Comparison of ENCODE assay signal across 1 cellular context in genomic region chr3:123066896-123067688, GRCh38.
TF ChIP-seq lines count a peak whose summit lies in the region.

Gene PDIA5, plus strand, starts transcription at chr3:123067025. Its CDS starts 140 bp downstream, at chr3:123067165.

TF ChIP-seq in K562, 482 proteins besides CTCF, POLR2A, EP300 and RAD21 (continued from another document and continues in another):
- TF ChIP-seq, protein P1, sequence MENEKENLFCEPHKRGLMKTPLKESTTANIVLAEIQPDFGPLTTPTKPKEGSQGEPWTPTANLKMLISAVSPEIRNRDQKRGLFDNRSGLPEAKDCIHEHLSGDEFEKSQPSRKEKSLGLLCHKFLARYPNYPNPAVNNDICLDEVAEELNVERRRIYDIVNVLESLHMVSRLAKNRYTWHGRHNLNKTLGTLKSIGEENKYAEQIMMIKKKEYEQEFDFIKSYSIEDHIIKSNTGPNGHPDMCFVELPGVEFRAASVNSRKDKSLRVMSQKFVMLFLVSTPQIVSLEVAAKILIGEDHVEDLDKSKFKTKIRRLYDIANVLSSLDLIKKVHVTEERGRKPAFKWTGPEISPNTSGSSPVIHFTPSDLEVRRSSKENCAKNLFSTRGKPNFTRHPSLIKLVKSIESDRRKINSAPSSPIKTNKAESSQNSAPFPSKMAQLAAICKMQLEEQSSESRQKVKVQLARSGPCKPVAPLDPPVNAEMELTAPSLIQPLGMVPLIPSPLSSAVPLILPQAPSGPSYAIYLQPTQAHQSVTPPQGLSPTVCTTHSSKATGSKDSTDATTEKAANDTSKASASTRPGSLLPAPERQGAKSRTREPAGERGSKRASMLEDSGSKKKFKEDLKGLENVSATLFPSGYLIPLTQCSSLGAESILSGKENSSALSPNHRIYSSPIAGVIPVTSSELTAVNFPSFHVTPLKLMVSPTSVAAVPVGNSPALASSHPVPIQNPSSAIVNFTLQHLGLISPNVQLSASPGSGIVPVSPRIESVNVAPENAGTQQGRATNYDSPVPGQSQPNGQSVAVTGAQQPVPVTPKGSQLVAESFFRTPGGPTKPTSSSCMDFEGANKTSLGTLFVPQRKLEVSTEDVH (IDR thresholded peaks at IDR 0.05; ENCODE audit: low read depth, partially characterized antibody): no peak
- no peak for TF ChIP-seq ESRRB (CRISPR knock-in tag; IDR thresholded peaks at IDR 0.05; ENCODE audit: borderline replicate concordance)
- TF ChIP-seq, protein P2, sequence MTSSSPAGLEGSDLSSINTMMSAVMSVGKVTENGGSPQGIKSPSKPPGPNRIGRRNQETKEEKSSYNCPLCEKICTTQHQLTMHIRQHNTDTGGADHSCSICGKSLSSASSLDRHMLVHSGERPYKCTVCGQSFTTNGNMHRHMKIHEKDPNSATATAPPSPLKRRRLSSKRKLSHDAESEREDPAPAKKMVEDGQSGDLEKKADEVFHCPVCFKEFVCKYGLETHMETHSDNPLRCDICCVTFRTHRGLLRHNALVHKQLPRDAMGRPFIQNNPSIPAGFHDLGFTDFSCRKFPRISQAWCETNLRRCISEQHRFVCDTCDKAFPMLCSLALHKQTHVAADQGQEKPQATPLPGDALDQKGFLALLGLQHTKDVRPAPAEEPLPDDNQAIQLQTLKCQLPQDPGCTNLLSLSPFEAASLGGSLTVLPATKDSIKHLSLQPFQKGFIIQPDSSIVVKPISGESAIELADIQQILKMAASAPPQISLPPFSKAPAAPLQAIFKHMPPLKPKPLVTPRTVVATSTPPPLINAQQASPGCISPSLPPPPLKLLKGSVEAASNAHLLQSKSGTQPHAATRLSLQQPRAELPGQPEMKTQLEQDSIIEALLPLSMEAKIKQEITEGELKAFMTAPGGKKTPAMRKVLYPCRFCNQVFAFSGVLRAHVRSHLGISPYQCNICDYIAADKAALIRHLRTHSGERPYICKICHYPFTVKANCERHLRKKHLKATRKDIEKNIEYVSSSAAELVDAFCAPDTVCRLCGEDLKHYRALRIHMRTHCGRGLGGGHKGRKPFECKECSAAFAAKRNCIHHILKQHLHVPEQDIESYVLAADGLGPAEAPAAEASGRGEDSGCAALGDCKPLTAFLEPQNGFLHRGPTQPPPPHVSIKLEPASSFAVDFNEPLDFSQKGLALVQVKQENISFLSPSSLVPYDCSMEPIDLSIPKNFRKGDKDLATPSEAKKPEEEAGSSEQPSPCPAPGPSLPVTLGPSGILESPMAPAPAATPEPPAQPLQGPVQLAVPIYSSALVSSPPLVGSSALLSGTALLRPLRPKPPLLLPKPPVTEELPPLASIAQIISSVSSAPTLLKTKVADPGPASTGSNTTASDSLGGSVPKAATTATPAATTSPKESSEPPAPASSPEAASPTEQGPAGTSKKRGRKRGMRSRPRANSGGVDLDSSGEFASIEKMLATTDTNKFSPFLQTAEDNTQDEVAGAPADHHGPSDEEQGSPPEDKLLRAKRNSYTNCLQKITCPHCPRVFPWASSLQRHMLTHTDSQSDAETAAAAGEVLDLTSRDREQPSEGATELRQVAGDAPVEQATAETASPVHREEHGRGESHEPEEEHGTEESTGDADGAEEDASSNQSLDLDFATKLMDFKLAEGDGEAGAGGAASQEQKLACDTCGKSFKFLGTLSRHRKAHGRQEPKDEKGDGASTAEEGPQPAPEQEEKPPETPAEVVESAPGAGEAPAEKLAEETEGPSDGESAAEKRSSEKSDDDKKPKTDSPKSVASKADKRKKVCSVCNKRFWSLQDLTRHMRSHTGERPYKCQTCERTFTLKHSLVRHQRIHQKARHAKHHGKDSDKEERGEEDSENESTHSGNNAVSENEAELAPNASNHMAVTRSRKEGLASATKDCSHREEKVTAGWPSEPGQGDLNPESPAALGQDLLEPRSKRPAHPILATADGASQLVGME (CRISPR knock-in tag; IDR thresholded peaks at IDR 0.05): no peak
- TF ChIP-seq ETV1 (tag; conservative IDR thresholded peaks at IDR 0.05; ENCODE audit: low read depth): no peak
- TF ChIP-seq CREB3 (tag; conservative IDR thresholded peaks at IDR 0.05; ENCODE audit: low read depth): no peak
- no peak for TF ChIP-seq ARNT (IDR thresholded peaks at IDR 0.05)
- TF ChIP-seq ZNF318 (IDR thresholded peaks at IDR 0.05; ENCODE audit: borderline replicate concordance in 1 of 2, low read depth in 1 of 2): no peak
- no peak for TF ChIP-seq CC2D1A (IDR thresholded peaks at IDR 0.05)
- TF ChIP-seq WHSC1 (IDR thresholded peaks at IDR 0.05; ENCODE audit: low read length): no peak
- no peak for TF ChIP-seq XRCC3 (IDR thresholded peaks at IDR 0.05)
- TF ChIP-seq LEF1 (IDR thresholded peaks at IDR 0.05): no peak
- TF ChIP-seq KLF16 (IDR thresholded peaks at IDR 0.05): no peak
- TF ChIP-seq MCM7 (IDR thresholded peaks at IDR 0.05): no peak
- TF ChIP-seq ZSCAN29 (IDR thresholded peaks at IDR 0.05): no peak
- TF ChIP-seq, protein P3, sequence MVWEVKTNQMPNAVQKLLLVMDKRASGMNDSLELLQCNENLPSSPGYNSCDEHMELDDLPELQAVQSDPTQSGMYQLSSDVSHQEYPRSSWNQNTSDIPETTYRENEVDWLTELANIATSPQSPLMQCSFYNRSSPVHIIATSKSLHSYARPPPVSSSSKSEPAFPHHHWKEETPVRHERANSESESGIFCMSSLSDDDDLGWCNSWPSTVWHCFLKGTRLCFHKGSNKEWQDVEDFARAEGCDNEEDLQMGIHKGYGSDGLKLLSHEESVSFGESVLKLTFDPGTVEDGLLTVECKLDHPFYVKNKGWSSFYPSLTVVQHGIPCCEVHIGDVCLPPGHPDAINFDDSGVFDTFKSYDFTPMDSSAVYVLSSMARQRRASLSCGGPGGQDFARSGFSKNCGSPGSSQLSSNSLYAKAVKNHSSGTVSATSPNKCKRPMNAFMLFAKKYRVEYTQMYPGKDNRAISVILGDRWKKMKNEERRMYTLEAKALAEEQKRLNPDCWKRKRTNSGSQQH (CRISPR knock-in tag; IDR thresholded peaks at IDR 0.05): no peak
- TF ChIP-seq GABPB1 (CRISPR knock-in tag; IDR thresholded peaks at IDR 0.05): peak; percentile 63; the same call in 1 of the 2 replicates
- no peak for TF ChIP-seq ZNF140 (CRISPR knock-in tag; IDR thresholded peaks at IDR 0.05)
- no peak for TF ChIP-seq XRCC4 (IDR thresholded peaks at IDR 0.05; ENCODE audit: extremely low read depth, insufficient read depth, insufficient read length)
- TF ChIP-seq ZNF347 (CRISPR knock-in tag; IDR thresholded peaks at IDR 0.05; ENCODE audit: low read depth): no peak
- TF ChIP-seq KLF10 (CRISPR knock-in tag; IDR thresholded peaks at IDR 0.05): no peak
- TF ChIP-seq, protein P4, sequence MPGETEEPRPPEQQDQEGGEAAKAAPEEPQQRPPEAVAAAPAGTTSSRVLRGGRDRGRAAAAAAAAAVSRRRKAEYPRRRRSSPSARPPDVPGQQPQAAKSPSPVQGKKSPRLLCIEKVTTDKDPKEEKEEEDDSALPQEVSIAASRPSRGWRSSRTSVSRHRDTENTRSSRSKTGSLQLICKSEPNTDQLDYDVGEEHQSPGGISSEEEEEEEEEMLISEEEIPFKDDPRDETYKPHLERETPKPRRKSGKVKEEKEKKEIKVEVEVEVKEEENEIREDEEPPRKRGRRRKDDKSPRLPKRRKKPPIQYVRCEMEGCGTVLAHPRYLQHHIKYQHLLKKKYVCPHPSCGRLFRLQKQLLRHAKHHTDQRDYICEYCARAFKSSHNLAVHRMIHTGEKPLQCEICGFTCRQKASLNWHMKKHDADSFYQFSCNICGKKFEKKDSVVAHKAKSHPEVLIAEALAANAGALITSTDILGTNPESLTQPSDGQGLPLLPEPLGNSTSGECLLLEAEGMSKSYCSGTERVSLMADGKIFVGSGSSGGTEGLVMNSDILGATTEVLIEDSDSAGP (CRISPR knock-in tag; IDR thresholded peaks at IDR 0.05): no peak
- TF ChIP-seq, protein P5, sequence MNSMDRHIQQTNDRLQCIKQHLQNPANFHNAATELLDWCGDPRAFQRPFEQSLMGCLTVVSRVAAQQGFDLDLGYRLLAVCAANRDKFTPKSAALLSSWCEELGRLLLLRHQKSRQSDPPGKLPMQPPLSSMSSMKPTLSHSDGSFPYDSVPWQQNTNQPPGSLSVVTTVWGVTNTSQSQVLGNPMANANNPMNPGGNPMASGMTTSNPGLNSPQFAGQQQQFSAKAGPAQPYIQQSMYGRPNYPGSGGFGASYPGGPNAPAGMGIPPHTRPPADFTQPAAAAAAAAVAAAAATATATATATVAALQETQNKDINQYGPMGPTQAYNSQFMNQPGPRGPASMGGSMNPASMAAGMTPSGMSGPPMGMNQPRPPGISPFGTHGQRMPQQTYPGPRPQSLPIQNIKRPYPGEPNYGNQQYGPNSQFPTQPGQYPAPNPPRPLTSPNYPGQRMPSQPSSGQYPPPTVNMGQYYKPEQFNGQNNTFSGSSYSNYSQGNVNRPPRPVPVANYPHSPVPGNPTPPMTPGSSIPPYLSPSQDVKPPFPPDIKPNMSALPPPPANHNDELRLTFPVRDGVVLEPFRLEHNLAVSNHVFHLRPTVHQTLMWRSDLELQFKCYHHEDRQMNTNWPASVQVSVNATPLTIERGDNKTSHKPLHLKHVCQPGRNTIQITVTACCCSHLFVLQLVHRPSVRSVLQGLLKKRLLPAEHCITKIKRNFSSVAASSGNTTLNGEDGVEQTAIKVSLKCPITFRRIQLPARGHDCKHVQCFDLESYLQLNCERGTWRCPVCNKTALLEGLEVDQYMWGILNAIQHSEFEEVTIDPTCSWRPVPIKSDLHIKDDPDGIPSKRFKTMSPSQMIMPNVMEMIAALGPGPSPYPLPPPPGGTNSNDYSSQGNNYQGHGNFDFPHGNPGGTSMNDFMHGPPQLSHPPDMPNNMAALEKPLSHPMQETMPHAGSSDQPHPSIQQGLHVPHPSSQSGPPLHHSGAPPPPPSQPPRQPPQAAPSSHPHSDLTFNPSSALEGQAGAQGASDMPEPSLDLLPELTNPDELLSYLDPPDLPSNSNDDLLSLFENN (IDR thresholded peaks at IDR 0.05; ENCODE audit: low read depth in 2 of 2, low read length in 2 of 2): no peak
- no peak for TF ChIP-seq TCFL5 (CRISPR knock-in tag; conservative IDR thresholded peaks at IDR 0.05)
- no peak for TF ChIP-seq IRF9 (tag; IDR thresholded peaks at IDR 0.05)
- no peak for TF ChIP-seq TRIM28 (IDR thresholded peaks at IDR 0.05)
- TF ChIP-seq ZNF384 (IDR thresholded peaks at IDR 0.05; ENCODE audit: low read depth, low read length): no peak
- TF ChIP-seq CAMTA2 (CRISPR knock-in tag; conservative IDR thresholded peaks at IDR 0.05): no peak
- TF ChIP-seq MBD2 (IDR thresholded peaks at IDR 0.05; ENCODE audit: borderline replicate concordance, low read depth): no peak
- no peak for TF ChIP-seq ZKSCAN3 (CRISPR knock-in tag; IDR thresholded peaks at IDR 0.05)
- no peak for TF ChIP-seq MTA3 (IDR thresholded peaks at IDR 0.05; ENCODE audit: borderline replicate concordance)
